Comparison of ENCODE assay signal across 1 cellular context in genomic region chr13:97125810-97126738, GRCh38.
TF ChIP-seq lines count a peak whose summit lies in the region.

No MANE protein-coding gene starts in this region.

TF ChIP-seq in WTC11, 78 proteins besides CTCF, POLR2A, EP300 and RAD21 (continued from another document):
- TF ChIP-seq, protein P1, sequence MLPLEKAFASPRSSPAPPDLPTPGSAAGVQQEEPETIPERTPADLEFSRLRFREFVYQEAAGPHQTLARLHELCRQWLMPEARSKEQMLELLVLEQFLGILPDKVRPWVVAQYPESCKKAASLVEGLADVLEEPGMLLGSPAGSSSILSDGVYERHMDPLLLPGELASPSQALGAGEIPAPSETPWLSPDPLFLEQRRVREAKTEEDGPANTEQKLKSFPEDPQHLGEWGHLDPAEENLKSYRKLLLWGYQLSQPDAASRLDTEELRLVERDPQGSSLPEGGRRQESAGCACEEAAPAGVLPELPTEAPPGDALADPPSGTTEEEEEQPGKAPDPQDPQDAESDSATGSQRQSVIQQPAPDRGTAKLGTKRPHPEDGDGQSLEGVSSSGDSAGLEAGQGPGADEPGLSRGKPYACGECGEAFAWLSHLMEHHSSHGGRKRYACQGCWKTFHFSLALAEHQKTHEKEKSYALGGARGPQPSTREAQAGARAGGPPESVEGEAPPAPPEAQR (CRISPR knock-in tag; IDR thresholded peaks at IDR 0.05) = no peak
- TF ChIP-seq MYBL2 (CRISPR knock-in tag; IDR thresholded peaks at IDR 0.05) (no peak), IRF2 (CRISPR knock-in tag; IDR thresholded peaks at IDR 0.05; ENCODE audit: borderline replicate concordance, low read depth) (no peak), SMAD4 (CRISPR knock-in tag; IDR thresholded peaks at IDR 0.05) (no peak), ATF6 (CRISPR knock-in tag; IDR thresholded peaks at IDR 0.05) (no peak), CREM (CRISPR knock-in tag; IDR thresholded peaks at IDR 0.05) (no peak), PREB (CRISPR knock-in tag; IDR thresholded peaks at IDR 0.05; ENCODE audit: borderline replicate concordance) (no peak), MLX (CRISPR knock-in tag; IDR thresholded peaks at IDR 0.05) (no peak)
- TF ChIP-seq, protein P2, sequence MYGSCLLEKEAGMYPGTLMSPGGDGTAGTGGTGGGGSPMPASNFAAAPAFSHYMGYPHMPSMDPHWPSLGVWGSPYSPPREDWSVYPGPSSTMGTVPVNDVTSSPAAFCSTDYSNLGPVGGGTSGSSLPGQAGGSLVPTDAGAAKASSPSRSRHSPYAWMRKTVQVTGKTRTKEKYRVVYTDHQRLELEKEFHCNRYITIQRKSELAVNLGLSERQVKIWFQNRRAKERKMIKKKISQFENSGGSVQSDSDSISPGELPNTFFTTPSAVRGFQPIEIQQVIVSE (CRISPR knock-in tag; IDR thresholded peaks at IDR 0.05; ENCODE audit: borderline replicate concordance) = no peak
